In genomic region chr11:67289226-67289650, GRCh38 we compare ENCODE assay signal across 8 cellular contexts. TPM values are rescaled to one million over a fixed set of nuclear protein-coding genes. Genes with fewer than 3 reads are reported as not detected.
DNase-seq lines count a peak whose midpoint lies in the region; ATAC-seq and TF ChIP-seq lines count a peak whose summit lies in the region.

TSS of gene ANKRD13D (plus strand) at chr11:67289303. CDS start at chr11:67289461, 158 bp downstream.

- H3K23ac ChIP-seq in mesendoderm (ENCODE audit: low read length), result peak within 1 kb of the TSS; percentile 94

- no peak for TF ChIP-seq EP300 in transverse colon (IDR thresholded peaks at IDR 0.05; ENCODE audit: low read depth)

- H3K56ac ChIP-seq in mesendoderm (ENCODE audit: low read length), result peak within 1 kb of the TSS; percentile 98

- peaks cover 5% of the 10 kb centered on the region for H3K4me1 ChIP-seq in mesendoderm (ENCODE audit: control insufficient read depth, low read depth, low read length)
- H3K4me1 ChIP-seq in transverse colon, result peaks cover 22 to 43% (median 33%) of the 10 kb centered on the region in 4 donors

- H3K79me1 ChIP-seq in mesendoderm (ENCODE audit: low read length), result peaks cover 8% of the 10 kb centered on the region

- H3K4me3 ChIP-seq in choroid plexus epithelial cell (ENCODE audit: low read depth, low read length) (peak within 1 kb of the TSS; percentile 76), mesendoderm (ENCODE audit: low read length) (peak within 1 kb of the TSS; percentile 64), transverse colon (peak within 1 kb of the TSS; percentile 48 to 83 (median 74))

- peak within 1 kb of the TSS; percentile 91 for H2AK5ac ChIP-seq in mesendoderm (ENCODE audit: low read length)

- TF ChIP-seq CTCF in choroid plexus epithelial cell (conservative IDR thresholded peaks at IDR 0.05; ENCODE audit: low read depth, low read length) (no peak), transverse colon (IDR thresholded peaks at IDR 0.05) (no peak)

- no peaks in the 10 kb centered on the region for H3K9me3 ChIP-seq in transverse colon

- no peak within 1 kb of the TSS for H2BK120ac ChIP-seq in mesendoderm (ENCODE audit: low read depth, low read length)

- H3K9ac ChIP-seq in mesendoderm (ENCODE audit: low read length), result peak within 1 kb of the TSS; percentile 98

- ATAC-seq in GM19324 (IDR thresholded peaks at IDR 0.05; ENCODE audit: low FRiP score, unreplicated experiment) (peak; percentile 52), GM21786 (IDR thresholded peaks at IDR 0.05; ENCODE audit: unreplicated experiment) (no peak)

- H4K8ac ChIP-seq in mesendoderm (ENCODE audit: low read depth, low read length), result no peak within 1 kb of the TSS

- H3K27ac ChIP-seq in mesendoderm (ENCODE audit: low read depth, low read length) (peak within 1 kb of the TSS; percentile 88), transverse colon (peak within 1 kb of the TSS; percentile 91 to 100 (median 98))

- WGBS in mesendoderm (ENCODE audit: extremely low coverage, insufficient coverage, low lambda C conversion rate), result no CpG with 5 or more reads among the region's 56 CpGs
- WGBS in transverse colon (ENCODE audit: low coverage in 1 of 2), 2 donors, result 0% methylated on average over 12 of the region's 56 CpGs; no CpG with 5 or more reads in 1 of the 2 donors

- H3K18ac ChIP-seq in mesendoderm (ENCODE audit: low read length), result peak within 1 kb of the TSS; percentile 85

- no peaks in the 10 kb centered on the region for H3K79me2 ChIP-seq in mesendoderm (ENCODE audit: control insufficient read depth, insufficient read depth, low read length)

- DNase-seq in Ammon's horn (ENCODE audit: low spot score) (peak; percentile 83), LHCN-M2 (ENCODE audit: low read depth) (no peak), choroid plexus epithelial cell (ENCODE audit: low read depth) (no peak), mesendoderm (no peak), transverse colon (no peak), NCI-H1105 (lab: John Stamatoyannopoulos, UW) (no peak)

- H3K4me2 ChIP-seq in mesendoderm (ENCODE audit: low read length), result peak within 1 kb of the TSS; percentile 96

- H4K5ac ChIP-seq in mesendoderm (ENCODE audit: low read length), result peak within 1 kb of the TSS; percentile 33

- peak within 1 kb of the TSS; percentile 69 for H2BK5ac ChIP-seq in mesendoderm (ENCODE audit: low read length)

- intact Hi-C loops in transverse colon (cut with DNase I; ENCODE audit: low total_unique reads), result no loop called here

- no peak within 1 kb of the TSS for H2BK15ac ChIP-seq in mesendoderm (replicated peaks; ENCODE audit: low read depth)

- in situ Hi-C loops in transverse colon (cut with MboI; ENCODE audit: low pct_ligation_motif_present in 1 of 4, low pct_unique_long_range_greater_than_20kb in 1 of 4, low sequenced_read_pairs in 3 of 4), result no loop called here

- H3K27me3 ChIP-seq in mesendoderm (ENCODE audit: insufficient read depth, low read length, poor library complexity) (no peaks in the 10 kb centered on the region), transverse colon (no peaks in the 10 kb centered on the region)

- H3K4ac ChIP-seq in mesendoderm (ENCODE audit: low read depth, low read length), result peak within 1 kb of the TSS; percentile 90

- TF ChIP-seq POLR2A in transverse colon (IDR thresholded peaks at IDR 0.05), result no peak

- H3K36me3 ChIP-seq in mesendoderm (ENCODE audit: control insufficient read depth, insufficient read depth, low read length), result peaks cover 4% of the 10 kb centered on the region
- peaks cover 0 to 28% (median 10%) of the 10 kb centered on the region in 4 donors for H3K36me3 ChIP-seq in transverse colon

RNA-seq across cellular contexts. Expression of gene ANKRD13D, which starts in this region (rescaled TPM):
- total RNA-seq in LHCN-M2 (2014; rRNA removed) (31.3 and 42.1 TPM in 2 replicates), transverse colon (100 to 1,000 TPM in 1 of 4 donors, 10 to 100 TPM in 3; 19.7 to 194 (median 54.5) TPM)
- 19.6 TPM for polyA plus RNA-seq in LHCN-M2 (2012)
- polyA plus RNA-seq in mesendoderm (2013, experiment 1 of 2), result 11.0 TPM
- polyA plus RNA-seq in mesendoderm (2013, experiment 2 of 2), result 12.5 TPM
